Comparison of ENCODE assay signal across 1 cellular context in the genomic region with DNA sequence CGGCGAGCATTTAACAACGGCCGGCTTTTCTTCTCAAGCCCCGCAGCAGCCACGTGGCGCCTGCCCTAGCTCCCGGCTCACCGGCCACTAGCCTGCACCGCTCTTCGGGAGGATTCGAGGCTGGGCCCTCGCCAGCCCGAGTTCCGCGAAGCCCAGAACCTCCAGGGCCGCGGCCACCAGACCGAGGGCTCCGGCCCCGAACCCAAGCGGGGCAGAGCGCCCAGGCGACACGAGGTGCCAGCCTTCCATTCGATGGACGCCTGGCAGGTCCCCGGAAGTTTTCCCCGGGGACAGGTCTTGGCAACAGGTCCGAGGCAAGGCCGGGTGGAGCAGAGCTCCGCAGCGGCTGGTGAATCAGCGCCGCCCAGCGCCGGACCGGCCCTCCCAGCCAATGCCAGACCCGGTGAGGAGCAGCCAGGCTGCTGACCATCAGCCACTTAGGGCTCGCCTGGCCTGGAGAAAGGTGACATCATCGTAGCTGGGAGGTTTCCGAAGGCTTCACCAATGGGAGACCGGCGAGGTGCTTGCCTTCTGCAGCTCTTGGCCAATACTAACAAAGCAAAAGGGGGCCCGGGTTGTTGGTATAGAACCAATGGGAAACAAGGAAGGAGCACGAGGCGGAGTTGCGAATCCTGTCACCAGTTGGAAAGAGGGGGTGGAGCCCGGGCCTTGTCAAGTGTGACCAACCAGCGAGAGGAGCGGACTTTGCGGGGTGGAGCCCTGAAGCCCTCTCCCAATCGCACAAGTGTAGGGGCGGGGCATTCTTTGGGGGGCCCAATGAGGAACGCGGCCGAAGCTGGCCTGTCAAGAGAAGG.
TF ChIP-seq lines count a peak whose summit lies in the region.

No MANE protein-coding gene starts in this region.

TF ChIP-seq in HepG2, 621 proteins besides CTCF, POLR2A, EP300 and RAD21 (continued from another document and continues in another):
- TF ChIP-seq, protein P1, sequence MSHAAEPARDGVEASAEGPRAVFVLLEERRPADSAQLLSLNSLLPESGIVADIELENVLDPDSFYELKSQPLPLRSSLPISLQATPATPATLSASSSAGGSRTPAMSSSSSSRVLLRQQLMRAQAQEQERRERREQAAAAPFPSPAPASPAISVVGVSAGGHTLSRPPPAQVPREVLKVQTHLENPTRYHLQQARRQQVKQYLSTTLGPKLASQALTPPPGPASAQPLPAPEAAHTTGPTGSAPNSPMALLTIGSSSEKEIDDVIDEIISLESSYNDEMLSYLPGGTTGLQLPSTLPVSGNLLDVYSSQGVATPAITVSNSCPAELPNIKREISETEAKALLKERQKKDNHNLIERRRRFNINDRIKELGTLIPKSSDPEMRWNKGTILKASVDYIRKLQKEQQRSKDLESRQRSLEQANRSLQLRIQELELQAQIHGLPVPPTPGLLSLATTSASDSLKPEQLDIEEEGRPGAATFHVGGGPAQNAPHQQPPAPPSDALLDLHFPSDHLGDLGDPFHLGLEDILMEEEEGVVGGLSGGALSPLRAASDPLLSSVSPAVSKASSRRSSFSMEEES (CRISPR knock-in tag; IDR thresholded peaks at IDR 0.05) = peak; percentile 20; the same call in 1 of the 2 replicates
- TF ChIP-seq ZNF614 (CRISPR knock-in tag; IDR thresholded peaks at IDR 0.05; ENCODE audit: borderline replicate concordance) = peak; percentile 97
- peak; percentile 74; the same call in 1 of the 2 replicates for TF ChIP-seq NKX3-1 (CRISPR knock-in tag; IDR thresholded peaks at IDR 0.05)
- TF ChIP-seq NBN (conservative IDR thresholded peaks at IDR 0.05) = no peak
- TF ChIP-seq FOXP1 (IDR thresholded peaks at IDR 0.05) = no peak
- no peak; the same call in 1 of the 2 replicates for TF ChIP-seq FOXP1 (CRISPR knock-in tag; IDR thresholded peaks at IDR 0.05)
- 0 out of 2 replicates have a peak, but pooled peaks have one; percentile 53 for TF ChIP-seq ZFP36L2 (CRISPR knock-in tag; IDR thresholded peaks at IDR 0.05)
- TF ChIP-seq ELF3 (CRISPR knock-in tag; IDR thresholded peaks at IDR 0.05) = peak; percentile 88; the same call in 1 of the 2 replicates
- TF ChIP-seq SALL2 (CRISPR knock-in tag; IDR thresholded peaks at IDR 0.05) = 0 out of 2 replicates have a peak, but pooled peaks have one; percentile 47
- TF ChIP-seq SMAD3 (CRISPR knock-in tag; IDR thresholded peaks at IDR 0.05) = peak; percentile 87
- no peak for TF ChIP-seq ZBTB1 (CRISPR knock-in tag; IDR thresholded peaks at IDR 0.05; ENCODE audit: borderline replicate concordance)
- no peak; the same call in 1 of the 2 replicates for TF ChIP-seq NFKBIZ (CRISPR knock-in tag; IDR thresholded peaks at IDR 0.05)
- TF ChIP-seq FOXO4 (CRISPR knock-in tag; conservative IDR thresholded peaks at IDR 0.05) = no peak
- TF ChIP-seq SMC3 (IDR thresholded peaks at IDR 0.05; ENCODE audit: low read length) = 0 out of 2 replicates have a peak, but pooled peaks have one; percentile 17
- TF ChIP-seq, protein P2, sequence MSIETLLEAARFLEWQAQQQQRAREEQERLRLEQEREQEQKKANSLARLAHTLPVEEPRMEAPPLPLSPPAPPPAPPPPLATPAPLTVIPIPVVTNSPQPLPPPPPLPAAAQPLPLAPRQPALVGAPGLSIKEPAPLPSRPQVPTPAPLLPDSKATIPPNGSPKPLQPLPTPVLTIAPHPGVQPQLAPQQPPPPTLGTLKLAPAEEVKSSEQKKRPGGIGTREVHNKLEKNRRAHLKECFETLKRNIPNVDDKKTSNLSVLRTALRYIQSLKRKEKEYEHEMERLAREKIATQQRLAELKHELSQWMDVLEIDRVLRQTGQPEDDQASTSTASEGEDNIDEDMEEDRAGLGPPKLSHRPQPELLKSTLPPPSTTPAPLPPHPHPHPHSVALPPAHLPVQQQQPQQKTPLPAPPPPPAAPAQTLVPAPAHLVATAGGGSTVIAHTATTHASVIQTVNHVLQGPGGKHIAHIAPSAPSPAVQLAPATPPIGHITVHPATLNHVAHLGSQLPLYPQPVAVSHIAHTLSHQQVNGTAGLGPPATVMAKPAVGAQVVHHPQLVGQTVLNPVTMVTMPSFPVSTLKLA (IDR thresholded peaks at IDR 0.05) = peak; percentile 92
- TF ChIP-seq NFE2L2 (IDR thresholded peaks at IDR 0.05; ENCODE audit: low read length) = no peak
- TF ChIP-seq SRY (CRISPR knock-in tag; IDR thresholded peaks at IDR 0.05) = peak; percentile 72
- TF ChIP-seq ZNF160 (CRISPR knock-in tag; IDR thresholded peaks at IDR 0.05) = peak; percentile 47; the same call in 1 of the 2 replicates
- TF ChIP-seq HNF4G (IDR thresholded peaks at IDR 0.05; ENCODE audit: borderline replicate concordance, low read depth, low read length) = 0 out of 2 replicates have a peak, but pooled peaks have one; percentile 5
- peak; percentile 62; the same call in 1 of the 2 replicates for TF ChIP-seq HNF4G (CRISPR knock-in tag; IDR thresholded peaks at IDR 0.05; ENCODE audit: borderline replicate concordance, low read depth)
- TF ChIP-seq, protein P3, sequence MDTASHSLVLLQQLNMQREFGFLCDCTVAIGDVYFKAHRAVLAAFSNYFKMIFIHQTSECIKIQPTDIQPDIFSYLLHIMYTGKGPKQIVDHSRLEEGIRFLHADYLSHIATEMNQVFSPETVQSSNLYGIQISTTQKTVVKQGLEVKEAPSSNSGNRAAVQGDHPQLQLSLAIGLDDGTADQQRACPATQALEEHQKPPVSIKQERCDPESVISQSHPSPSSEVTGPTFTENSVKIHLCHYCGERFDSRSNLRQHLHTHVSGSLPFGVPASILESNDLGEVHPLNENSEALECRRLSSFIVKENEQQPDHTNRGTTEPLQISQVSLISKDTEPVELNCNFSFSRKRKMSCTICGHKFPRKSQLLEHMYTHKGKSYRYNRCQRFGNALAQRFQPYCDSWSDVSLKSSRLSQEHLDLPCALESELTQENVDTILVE (CRISPR knock-in tag; IDR thresholded peaks at IDR 0.05) = peak; percentile 92
- peak; percentile 91; the same call in 1 of the 2 replicates for TF ChIP-seq ZIK1 (CRISPR knock-in tag; IDR thresholded peaks at IDR 0.05; ENCODE audit: borderline replicate concordance, low read depth)
- TF ChIP-seq ZNF468 (CRISPR knock-in tag; IDR thresholded peaks at IDR 0.05) = peak; percentile 67; the same call in 1 of the 2 replicates
- peak; percentile 100 for TF ChIP-seq RFXAP (CRISPR knock-in tag; IDR thresholded peaks at IDR 0.05; ENCODE audit: borderline replicate concordance)
- peak; percentile 25; the same call in 1 of the 2 replicates for TF ChIP-seq ZSCAN25 (CRISPR knock-in tag; IDR thresholded peaks at IDR 0.05)
- TF ChIP-seq FOXA3 (CRISPR knock-in tag; IDR thresholded peaks at IDR 0.05) = peak; percentile 58
- 0 out of 2 replicates have a peak, but pooled peaks have one; percentile 29 for TF ChIP-seq ZNF619 (CRISPR knock-in tag; IDR thresholded peaks at IDR 0.05)
- TF ChIP-seq TFAP4 (IDR thresholded peaks at IDR 0.05; ENCODE audit: borderline replicate concordance, low read depth) = peak; percentile 70; the same call in 1 of the 2 replicates
- TF ChIP-seq ZNF343 (CRISPR knock-in tag; IDR thresholded peaks at IDR 0.05) = peak; percentile 90; the same call in 1 of the 2 replicates
- TF ChIP-seq HIVEP1 (CRISPR knock-in tag; IDR thresholded peaks at IDR 0.05) = peak; percentile 95
- TF ChIP-seq TEAD2 (CRISPR knock-in tag; IDR thresholded peaks at IDR 0.05) = no peak; the same call in 1 of the 2 replicates
- TF ChIP-seq ZNF609 (CRISPR knock-in tag; IDR thresholded peaks at IDR 0.05; ENCODE audit: borderline replicate concordance) = peak; percentile 71; the same call in 1 of the 2 replicates
- peak; percentile 86; the same call in 1 of the 2 replicates for TF ChIP-seq ZNF512B (CRISPR knock-in tag; IDR thresholded peaks at IDR 0.05; ENCODE audit: borderline replicate concordance)
- TF ChIP-seq BRCA1 (CRISPR knock-in tag; IDR thresholded peaks at IDR 0.05) = peak; percentile 72; the same call in 1 of the 2 replicates
- TF ChIP-seq RBFOX2 (IDR thresholded peaks at IDR 0.05; ENCODE audit: low read depth, low read length) = peak; percentile 98
- TF ChIP-seq, protein P4, sequence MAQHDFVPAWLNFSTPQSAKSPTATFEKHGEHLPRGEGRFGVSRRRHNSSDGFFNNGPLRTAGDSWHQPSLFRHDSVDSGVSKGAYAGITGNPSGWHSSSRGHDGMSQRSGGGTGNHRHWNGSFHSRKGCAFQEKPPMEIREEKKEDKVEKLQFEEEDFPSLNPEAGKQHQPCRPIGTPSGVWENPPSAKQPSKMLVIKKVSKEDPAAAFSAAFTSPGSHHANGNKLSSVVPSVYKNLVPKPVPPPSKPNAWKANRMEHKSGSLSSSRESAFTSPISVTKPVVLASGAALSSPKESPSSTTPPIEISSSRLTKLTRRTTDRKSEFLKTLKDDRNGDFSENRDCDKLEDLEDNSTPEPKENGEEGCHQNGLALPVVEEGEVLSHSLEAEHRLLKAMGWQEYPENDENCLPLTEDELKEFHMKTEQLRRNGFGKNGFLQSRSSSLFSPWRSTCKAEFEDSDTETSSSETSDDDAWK (CRISPR knock-in tag; IDR thresholded peaks at IDR 0.05) = no peak
- TF ChIP-seq ZBTB3 (CRISPR knock-in tag; IDR thresholded peaks at IDR 0.05; ENCODE audit: borderline replicate concordance, low read depth) = peak; percentile 79; the same call in 1 of the 2 replicates
- TF ChIP-seq NR2F6 (IDR thresholded peaks at IDR 0.05) = no peak
- peak; percentile 57 for TF ChIP-seq NR2F6 (CRISPR knock-in tag; IDR thresholded peaks at IDR 0.05)
- no peak for TF ChIP-seq ZNF124 (CRISPR knock-in tag; IDR thresholded peaks at IDR 0.05)
- peak; percentile 31 for TF ChIP-seq PTBP1 (IDR thresholded peaks at IDR 0.05; ENCODE audit: low read depth, low read length, poor library complexity, severe bottlenecking)
- TF ChIP-seq MAF1 (CRISPR knock-in tag; IDR thresholded peaks at IDR 0.05; ENCODE audit: borderline replicate concordance) = peak; percentile 88; the same call in 1 of the 2 replicates
- TF ChIP-seq RFX1 (IDR thresholded peaks at IDR 0.05) = no peak
- TF ChIP-seq U2AF2 (IDR thresholded peaks at IDR 0.05; ENCODE audit: low read depth, low read length) = no peak
- TF ChIP-seq JUN (CRISPR knock-in tag; IDR thresholded peaks at IDR 0.05) = peak; percentile 74
- TF ChIP-seq GLI4 (CRISPR knock-in tag; IDR thresholded peaks at IDR 0.05; ENCODE audit: borderline replicate concordance) = peak; percentile 71; the same call in 1 of the 2 replicates
- peak; percentile 90; the same call in 1 of the 2 replicates for TF ChIP-seq ZNF138 (CRISPR knock-in tag; IDR thresholded peaks at IDR 0.05; ENCODE audit: low read depth)
